In the genomic region with DNA sequence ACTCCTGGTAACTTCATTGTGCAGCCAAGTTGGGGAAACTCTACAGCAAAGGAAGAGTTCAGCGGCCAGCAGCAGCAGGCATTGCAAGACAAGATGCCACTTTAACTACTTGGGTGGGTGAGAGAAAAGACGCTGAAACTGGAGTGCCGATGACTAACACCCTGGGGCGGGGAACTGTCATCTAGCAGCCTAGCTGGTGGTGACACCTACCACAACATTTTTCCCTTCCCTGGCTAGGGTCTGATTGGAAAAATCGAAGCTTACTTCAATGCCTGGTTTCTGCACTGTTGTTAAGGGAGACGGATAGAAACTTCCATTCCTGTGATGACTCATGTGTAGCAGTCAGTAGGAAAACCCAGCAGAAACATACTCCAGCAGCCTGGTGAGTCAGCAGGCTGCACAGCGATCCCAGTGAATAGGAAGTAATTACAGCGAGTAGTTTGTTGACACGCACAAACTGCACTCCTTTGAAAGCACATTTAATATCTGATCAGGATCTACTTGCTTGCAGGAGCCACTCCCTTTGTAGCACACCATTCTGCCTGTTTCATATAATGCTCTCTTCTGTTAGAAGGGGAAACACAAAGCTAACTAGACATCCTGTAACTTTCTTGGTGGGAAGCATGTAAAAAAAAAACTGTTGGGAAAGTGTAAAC, we compare ENCODE assay signal across 1 cellular context.
TF ChIP-seq lines count a peak whose summit lies in the region.

No MANE protein-coding gene starts in this region.

TF ChIP-seq in HepG2, 621 proteins besides CTCF, POLR2A, EP300 and RAD21 (continued from another document):
- TF ChIP-seq, protein P1, sequence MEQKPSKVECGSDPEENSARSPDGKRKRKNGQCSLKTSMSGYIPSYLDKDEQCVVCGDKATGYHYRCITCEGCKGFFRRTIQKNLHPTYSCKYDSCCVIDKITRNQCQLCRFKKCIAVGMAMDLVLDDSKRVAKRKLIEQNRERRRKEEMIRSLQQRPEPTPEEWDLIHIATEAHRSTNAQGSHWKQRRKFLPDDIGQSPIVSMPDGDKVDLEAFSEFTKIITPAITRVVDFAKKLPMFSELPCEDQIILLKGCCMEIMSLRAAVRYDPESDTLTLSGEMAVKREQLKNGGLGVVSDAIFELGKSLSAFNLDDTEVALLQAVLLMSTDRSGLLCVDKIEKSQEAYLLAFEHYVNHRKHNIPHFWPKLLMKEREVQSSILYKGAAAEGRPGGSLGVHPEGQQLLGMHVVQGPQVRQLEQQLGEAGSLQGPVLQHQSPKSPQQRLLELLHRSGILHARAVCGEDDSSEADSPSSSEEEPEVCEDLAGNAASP (CRISPR knock-in tag; IDR thresholded peaks at IDR 0.05; ENCODE audit: borderline replicate concordance): no peak
- TF ChIP-seq, protein P2, sequence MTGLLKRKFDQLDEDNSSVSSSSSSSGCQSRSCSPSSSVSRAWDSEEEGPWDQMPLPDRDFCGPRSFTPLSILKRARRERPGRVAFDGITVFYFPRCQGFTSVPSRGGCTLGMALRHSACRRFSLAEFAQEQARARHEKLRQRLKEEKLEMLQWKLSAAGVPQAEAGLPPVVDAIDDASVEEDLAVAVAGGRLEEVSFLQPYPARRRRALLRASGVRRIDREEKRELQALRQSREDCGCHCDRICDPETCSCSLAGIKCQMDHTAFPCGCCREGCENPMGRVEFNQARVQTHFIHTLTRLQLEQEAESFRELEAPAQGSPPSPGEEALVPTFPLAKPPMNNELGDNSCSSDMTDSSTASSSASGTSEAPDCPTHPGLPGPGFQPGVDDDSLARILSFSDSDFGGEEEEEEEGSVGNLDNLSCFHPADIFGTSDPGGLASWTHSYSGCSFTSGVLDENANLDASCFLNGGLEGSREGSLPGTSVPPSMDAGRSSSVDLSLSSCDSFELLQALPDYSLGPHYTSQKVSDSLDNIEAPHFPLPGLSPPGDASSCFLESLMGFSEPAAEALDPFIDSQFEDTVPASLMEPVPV (CRISPR knock-in tag; IDR thresholded peaks at IDR 0.05): no peak
- TF ChIP-seq ZFYVE20 (CRISPR knock-in tag; IDR thresholded peaks at IDR 0.05; ENCODE audit: borderline replicate concordance, low read depth) (no peak), TBP (CRISPR knock-in tag; IDR thresholded peaks at IDR 0.05) (no peak), ZNF839 (CRISPR knock-in tag; IDR thresholded peaks at IDR 0.05; ENCODE audit: borderline replicate concordance) (no peak), ZNF841 (CRISPR knock-in tag; IDR thresholded peaks at IDR 0.05; ENCODE audit: borderline replicate concordance) (no peak), ZFX (CRISPR knock-in tag; IDR thresholded peaks at IDR 0.05; ENCODE audit: low read depth) (no peak)
